In genomic region chr1:27560271-27561125, GRCh38 we compare ENCODE assay signal across 10 cellular contexts. TPM values are rescaled to one million over a fixed set of nuclear protein-coding genes. Genes with fewer than 3 reads are reported as not detected.
DNase-seq lines count a peak whose midpoint lies in the region; TF ChIP-seq lines count a peak whose summit lies in the region.
"Had no signal": no experiment of that assay in that cellular context is flagged by ENCODE, and none has a peak within 500 bp of the region (broad histone marks: within the 10 kb centered on the region; RNA-seq: fewer than 3 reads in every experiment).

No MANE protein-coding gene starts in this region.

- in situ Hi-C loops in HAP-1 (cut with MboI; ENCODE audit: low sequenced_read_pairs): no loop called here

- no peaks in the 10 kb centered on the region for H3K27me3 Mint-ChIP-seq in activated T-cell treated with anti-CD3 and anti-CD28 coated beads, Interleukin-2, amount 50 U/mL, for 24 hours
- H3K27me3 Mint-ChIP-seq: activated B cell treated with CpG ODN at 0.5 μM for 24 hours; activated naive CD4-positive, alpha-beta T cell treated with anti-CD3 and anti-CD28 coated beads, Interleukin-2, amount 10 ng/mL, durations not matched to agents 7 days and 5 days had no signal

- H3K9ac ChIP-seq in mucosa of rectum (ENCODE audit: low read depth in 1 of 2, low read length in 2 of 2): peak overlapping the region; percentile 1 to 49

- peaks cover 58 to 64% of the 10 kb centered on the region in 2 donors for H3K4me1 ChIP-seq in mucosa of rectum (ENCODE audit: control insufficient read depth in 2 of 2, insufficient read depth in 2 of 2, low read length in 2 of 2)
- peaks cover 5 to 94% (median 81%) of the 10 kb centered on the region in 4 donors for H3K4me1 ChIP-seq in tibial nerve
- peaks cover 3% of the 10 kb centered on the region for H3K4me1 ChIP-seq in HAP-1

- no peaks in the 10 kb centered on the region for H3K27me3 ChIP-seq in mucosa of rectum (ENCODE audit: control insufficient read depth in 2 of 2, insufficient read depth in 2 of 2, low read length in 2 of 2)
- H3K27me3 ChIP-seq in tibial nerve: no peaks in the 10 kb centered on the region
- H3K27me3 ChIP-seq in HAP-1 (ENCODE audit: low read depth): no peaks in the 10 kb centered on the region

- no peak for TF ChIP-seq POLR2A in tibial nerve (IDR thresholded peaks at IDR 0.05)

- TF ChIP-seq CTCF in tibial nerve (IDR thresholded peaks at IDR 0.05): no peak

- H3K27ac ChIP-seq in cingulate gyrus (ENCODE audit: low read depth, low read length) (peak overlapping the region; percentile 87), mucosa of rectum (ENCODE audit: low read depth in 2 of 2, low read length in 2 of 2) (peak overlapping the region; percentile 37 to 53), tibial nerve (peak overlapping the region; percentile 72 to 96 (median 86))

- 36 to 54% methylated on average over 13 of the region's 13 CpGs for WGBS in tibial nerve, 2 donors

- TF ChIP-seq EP300 in tibial nerve (IDR thresholded peaks at IDR 0.05): no peak

- no peaks in the 10 kb centered on the region for H3K9me3 ChIP-seq in mucosa of rectum (ENCODE audit: control insufficient read depth in 2 of 2, low read length in 2 of 2)
- no peaks in the 10 kb centered on the region for H3K9me3 ChIP-seq in tibial nerve
- no peaks in the 10 kb centered on the region for H3K9me3 ChIP-seq in HAP-1

- no peaks in the 10 kb centered on the region for H3K36me3 ChIP-seq in mucosa of rectum (ENCODE audit: control insufficient read depth in 2 of 2, insufficient read depth in 2 of 2, low read length in 2 of 2)
- H3K36me3 ChIP-seq in tibial nerve: peaks cover 0 to 9% (median 0%) of the 10 kb centered on the region in 3 donors
- H3K36me3 ChIP-seq in HAP-1 (replicated peaks): no peaks in the 10 kb centered on the region

- peak overlapping the region; percentile 23 for H3K27ac Mint-ChIP-seq in activated T-cell treated with anti-CD3 and anti-CD28 coated beads, Interleukin-2, amount 50 U/mL, for 24 hours
- H3K27ac Mint-ChIP-seq: activated B cell treated with CpG ODN at 0.5 μM for 24 hours; activated naive CD4-positive, alpha-beta T cell treated with anti-CD3 and anti-CD28 coated beads, Interleukin-2, amount 10 ng/mL, durations not matched to agents 7 days and 5 days had no signal

- no peak for DNase-seq in activated T-cell treated with anti-CD3 and anti-CD28 coated beads, Interleukin-2, amount 50 U/mL, for 24 hours
- DNase-seq in activated T-cell treated with anti-CD3 and anti-CD28 coated beads, Interleukin-2, amount 50 U/mL, for 48 hours: no peak
- DNase-seq in tibial nerve (ENCODE audit: low spot score in 2 of 2): no peak
- no peak for DNase-seq in HAP-1 (ENCODE audit: low spot score in 2 of 2)
- no peak for DNase-seq in amygdala (lab: John Stamatoyannopoulos, UW)
- DNase-seq in HK-2 (ENCODE audit: unreplicated experiment): no peak
- DNase-seq: activated B cell treated with CpG ODN at 0.5 μM for 24 hours; activated naive CD4-positive, alpha-beta T cell treated with anti-CD3 and anti-CD28 coated beads, Interleukin-2, amount 10 ng/mL, durations not matched to agents 7 days and 5 days had no signal

- no peaks in the 10 kb centered on the region for H3K36me3 Mint-ChIP-seq in activated T-cell treated with anti-CD3 and anti-CD28 coated beads, Interleukin-2, amount 50 U/mL, for 24 hours (ENCODE audit: low read depth)

- no peaks in the 10 kb centered on the region for H3K9me3 Mint-ChIP-seq in activated T-cell treated with anti-CD3 and anti-CD28 coated beads, Interleukin-2, amount 50 U/mL, for 24 hours
- H3K9me3 Mint-ChIP-seq: activated B cell treated with CpG ODN at 0.5 μM for 24 hours; activated naive CD4-positive, alpha-beta T cell treated with anti-CD3 and anti-CD28 coated beads, Interleukin-2, amount 10 ng/mL, durations not matched to agents 7 days and 5 days had no signal

- H3K4me1 Mint-ChIP-seq in activated T-cell treated with anti-CD3 and anti-CD28 coated beads, Interleukin-2, amount 50 U/mL, for 24 hours (ENCODE audit: low read depth): peaks cover 24% of the 10 kb centered on the region

- H3K4me3 ChIP-seq in mucosa of rectum (ENCODE audit: low read length in 2 of 2): no peak overlapping the region
- H3K4me3 ChIP-seq in tibial nerve: no peak overlapping the region
- H3K4me3 ChIP-seq in HAP-1: no peak overlapping the region

- H3K4me3 Mint-ChIP-seq in activated T-cell treated with anti-CD3 and anti-CD28 coated beads, Interleukin-2, amount 50 U/mL, for 24 hours: no peak overlapping the region
- H3K4me3 Mint-ChIP-seq: activated B cell treated with CpG ODN at 0.5 μM for 24 hours; activated naive CD4-positive, alpha-beta T cell treated with anti-CD3 and anti-CD28 coated beads, Interleukin-2, amount 10 ng/mL, durations not matched to agents 7 days and 5 days had no signal

RNA-seq across cellular contexts. Expression of gene AHDC1, which starts 43.4 kb away (rescaled TPM):
- total RNA-seq in tibial nerve: 10 to 100 TPM; 26.4 to 39.9 (median 34.6) TPM
